26 cellular contexts compared by ENCODE assay signal in genomic region chr3:133853063-133853924, GRCh38.
"Had no signal": no experiment of that assay in that cellular context is flagged by ENCODE, and none has a peak within 500 bp of the region (broad histone marks: within the 10 kb centered on the region; RNA-seq: fewer than 3 reads in every experiment).

No MANE protein-coding gene starts in this region.

- H3K4me1 Mint-ChIP-seq: immature natural killer cell had no signal

- H3K9me3 Mint-ChIP-seq: immature natural killer cell; natural killer cell treated with Interleukin-12 subunit alpha and Interleukin-12 subunit beta and Interleukin-15 and Interleukin-18, amount 100 ng/mL, for 72 hours; stimulated activated memory B cell treated with anti-CD40 and anti-IgM and Interleukin-4, amounts not matched to agents 10 μg/mL and 1 μg/mL and 100 μg/mL, for 72 hours; T-helper 2 cell treated with Interferon-gamma antibody and Interleukin-4, amounts not matched to agents 5 μg/mL and 100 μg/mL, for 36 hours had no signal

- FAIRE-seq: kidney had no signal

- H3K27me3 Mint-ChIP-seq: activated naive CD8-positive, alpha-beta T cell; stimulated activated memory B cell treated with anti-CD40 and anti-IgM and Interleukin-4, amounts not matched to agents 10 μg/mL and 1 μg/mL and 100 μg/mL, for 72 hours had no signal

- H3K4me3 ChIP-seq: hepatocyte, lower lobe of right lung, mucosa of descending colon, smooth muscle cell, suprapubic skin, tibial nerve had no signal

- H3K4me1 ChIP-seq: foreskin keratinocyte, lower lobe of right lung, suprapubic skin had no signal

- H3K36me3 Mint-ChIP-seq: activated naive CD8-positive, alpha-beta T cell; immature natural killer cell; natural killer cell treated with Interleukin-12 subunit alpha and Interleukin-12 subunit beta and Interleukin-15 and Interleukin-18, amount 100 ng/mL, for 72 hours; stimulated activated memory B cell treated with anti-CD40 and anti-IgM and Interleukin-4, amounts not matched to agents 10 μg/mL and 1 μg/mL and 100 μg/mL, for 72 hours had no signal

- H3K4me2 ChIP-seq: hepatocyte, smooth muscle cell had no signal

- ATAC-seq: activated CD4-positive, alpha-beta T cell treated with anti-CD3 and anti-CD28 coated beads for 36 hours; esophagus mucosa; foreskin keratinocyte; lower lobe of right lung; mucosa of descending colon; natural killer cell treated with Interleukin-12 subunit alpha and Interleukin-12 subunit beta and Interleukin-15 and Interleukin-18, amount 100 ng/mL, for 72 hours; stimulated activated memory B cell treated with anti-CD40 and anti-IgM and Interleukin-4, amounts not matched to agents 10 μg/mL and 1 μg/mL and 100 μg/mL, for 72 hours had no signal

- H3K9me3 ChIP-seq: lower lobe of right lung, mucosa of descending colon, suprapubic skin, tibial nerve had no signal

- H3K79me2 ChIP-seq: hepatocyte had no signal

- H3K27ac Mint-ChIP-seq: activated CD4-positive, alpha-beta T cell treated with anti-CD3 and anti-CD28 coated beads for 36 hours; activated naive CD8-positive, alpha-beta T cell; immature natural killer cell; natural killer cell treated with Interleukin-12 subunit alpha and Interleukin-12 subunit beta and Interleukin-15 and Interleukin-18, amount 100 ng/mL, for 72 hours; stimulated activated memory B cell treated with anti-CD40 and anti-IgM and Interleukin-4, amounts not matched to agents 10 μg/mL and 1 μg/mL and 100 μg/mL, for 72 hours; T-helper 2 cell treated with Interferon-gamma antibody and Interleukin-4, amounts not matched to agents 5 μg/mL and 100 μg/mL, for 36 hours had no signal

- H3K4me3 Mint-ChIP-seq: activated CD4-positive, alpha-beta T cell treated with anti-CD3 and anti-CD28 coated beads for 36 hours; activated naive CD8-positive, alpha-beta T cell; immature natural killer cell; natural killer cell treated with Interleukin-12 subunit alpha and Interleukin-12 subunit beta and Interleukin-15 and Interleukin-18, amount 100 ng/mL, for 72 hours; stimulated activated memory B cell treated with anti-CD40 and anti-IgM and Interleukin-4, amounts not matched to agents 10 μg/mL and 1 μg/mL and 100 μg/mL, for 72 hours; T-helper 2 cell treated with Interferon-gamma antibody and Interleukin-4, amounts not matched to agents 5 μg/mL and 100 μg/mL, for 36 hours had no signal

- H3K27me3 ChIP-seq: hepatocyte, suprapubic skin, tibial nerve had no signal

- DNase-seq: activated CD4-positive, alpha-beta T cell treated with anti-CD3 and anti-CD28 coated beads for 36 hours; activated CD4-positive, CD25-positive, alpha-beta regulatory T cell; activated CD8-positive, alpha-beta memory T cell treated with anti-CD3 and anti-CD28 coated beads for 24 hours; activated effector memory CD4-positive, alpha-beta T cell treated with Interleukin-2 at 50 U/mL for 16 hours; activated naive CD4-positive, alpha-beta T cell treated with Interleukin-2 at 50 U/mL for 16 hours; amniotic stem cell; central memory CD4-positive, alpha-beta T cell; foreskin keratinocyte; immature natural killer cell; kidney; lower lobe of right lung; mesendoderm; mucosa of descending colon; stimulated activated CD4-positive, alpha-beta T cell treated with anti-CD3 and anti-CD28 coated beads, Interleukin-1b, Interleukin-23, amount 100 ng/mL, for 48 hours; stimulated activated CD4-positive, alpha-beta T cell treated with anti-CD3 and anti-CD28 coated beads, Interleukin-4, amount 100 ng/mL, for 4 hours; stimulated activated CD8-positive, alpha-beta memory T cell treated with anti-CD3 and anti-CD28 coated beads, Interleukin-4, amount 100 ng/mL, for 48 hours; T-helper 1 cell had no signal

- H3K36me3 ChIP-seq: lower lobe of right lung, suprapubic skin, tibial nerve had no signal

- H3K27ac ChIP-seq: foreskin keratinocyte, hepatocyte, lower lobe of right lung, suprapubic skin, tibial nerve had no signal

- H2AFZ ChIP-seq: hepatocyte had no signal
